20 cellular contexts compared by ENCODE assay signal in genomic region chr16:74725641-74726040, GRCh38. TPM values are rescaled to one million over a fixed set of nuclear protein-coding genes. Genes with fewer than 3 reads are reported as not detected.
DNase-seq lines count a peak whose midpoint lies in the region; ATAC-seq and TF ChIP-seq lines count a peak whose summit lies in the region.
"Had no signal": no experiment of that assay in that cellular context is flagged by ENCODE, and none has a peak within 500 bp of the region (broad histone marks: within the 10 kb centered on the region; RNA-seq: fewer than 3 reads in every experiment).

No MANE protein-coding gene starts in this region.

- H3K9me3 ChIP-seq in muscle layer of duodenum (ENCODE audit: control insufficient read depth in 1 of 2, low read length in 2 of 2) = peaks cover 0 to 8% of the 10 kb centered on the region in 2 donors
- H3K9me3 ChIP-seq in tibial nerve = peaks cover 0 to 13% (median 3%) of the 10 kb centered on the region in 4 donors
- H3K9me3 ChIP-seq in Caco-2 = peaks cover 10% of the 10 kb centered on the region; the same call in 1 of the 2 replicates
- H3K9me3 ChIP-seq in lower lobe of right lung = peaks cover 6% of the 10 kb centered on the region

- H3K4me1 ChIP-seq in muscle layer of duodenum (ENCODE audit: control insufficient read depth in 1 of 2, insufficient read depth in 2 of 2, low read length in 2 of 2) (peaks cover 0 to 5% of the 10 kb centered on the region in 2 donors), tibial nerve (peaks cover 0 to 21% (median 12%) of the 10 kb centered on the region in 4 donors), Caco-2 (no peaks in the 10 kb centered on the region), lower lobe of right lung (no peaks in the 10 kb centered on the region)

- ATAC-seq in lower lobe of right lung = no peak

- H3K27ac Mint-ChIP-seq in Caco-2 (ENCODE audit: unreplicated experiment) = no peak overlapping the region
- H3K27ac Mint-ChIP-seq: CD4-positive, alpha-beta T cell had no signal

- H3K4me1 Mint-ChIP-seq in Caco-2 (ENCODE audit: low read depth, unreplicated experiment) = peaks cover 6% of the 10 kb centered on the region

- 65 to 74% methylated on average over 6 of the region's 6 CpGs for WGBS in tibial nerve, 2 donors

- POLR2A ChIA-PET in Caco-2 (lab: Charles Lee) = no interaction called here

- intact Hi-C loops in Caco-2 (cut with micrococcal nuclease; ENCODE audit: unreplicated experiment) (no loop called here), lower lobe of right lung (cut with DNase I) (no loop called here)

- no TSS peak for BruUV-seq in Caco-2 (replicated peaks; lab: Mats Ljungman, UMichigan)

- CTCF ChIA-PET in Caco-2 (lab: Charles Lee) = interaction anchor here (0.6 to 1.8 kb wide), 4 partner anchors 12 to 137 kb away, joined by 3 to 8 read pairs (median 3); partner anchors contain the start of gene FA2H

- no peaks in the 10 kb centered on the region for H3K27me3 Mint-ChIP-seq in Caco-2 (ENCODE audit: insufficient read depth, unreplicated experiment)
- H3K27me3 Mint-ChIP-seq: CD4-positive, alpha-beta T cell had no signal

- H3K27me3 ChIP-seq in H7 (ENCODE audit: control insufficient read depth, insufficient read depth, low read length) (no peaks in the 10 kb centered on the region; the same call in 1 of the 2 replicates), muscle layer of duodenum (ENCODE audit: low read depth, low read length) (no peaks in the 10 kb centered on the region), tibial nerve (no peaks in the 10 kb centered on the region), Caco-2 (replicated peaks; ENCODE audit: control insufficient read depth, insufficient read depth, low read length) (no peaks in the 10 kb centered on the region), lower lobe of right lung (ENCODE audit: low read depth) (no peaks in the 10 kb centered on the region)
- H3K27me3 ChIP-seq: BLaER1 had no signal

- H3K36me3 ChIP-seq in H7 (replicated peaks; ENCODE audit: control insufficient read depth, insufficient read depth, low read length) = no peaks in the 10 kb centered on the region
- H3K36me3 ChIP-seq in muscle layer of duodenum (ENCODE audit: control insufficient read depth in 1 of 2, insufficient read depth in 2 of 2, low read length in 2 of 2) = no peaks in the 10 kb centered on the region
- peaks cover 0 to 9% (median 0%) of the 10 kb centered on the region in 3 donors for H3K36me3 ChIP-seq in tibial nerve
- no peaks in the 10 kb centered on the region; the same call in 1 of the 2 replicates for H3K36me3 ChIP-seq in Caco-2 (ENCODE audit: control insufficient read depth, insufficient read depth, low read length)
- H3K36me3 ChIP-seq in lower lobe of right lung = no peaks in the 10 kb centered on the region
- H3K36me3 ChIP-seq: BLaER1 had no signal

- no peak overlapping the region for H3K4me3 ChIP-seq in H7 (ENCODE audit: insufficient read depth, low read depth, low read length)
- H3K4me3 ChIP-seq in muscle layer of duodenum (ENCODE audit: low read depth in 1 of 2, low read length in 2 of 2) = no peak overlapping the region
- no peak overlapping the region for H3K4me3 ChIP-seq in tibial nerve
- H3K4me3 ChIP-seq in Caco-2 (ENCODE audit: low read depth, low read length) = no peak overlapping the region
- no peak overlapping the region for H3K4me3 ChIP-seq in lower lobe of right lung
- H3K4me3 ChIP-seq: BLaER1 had no signal

- H3K27ac ChIP-seq in cingulate gyrus (ENCODE audit: low read depth, low read length) = peak overlapping the region; percentile 97
- H3K27ac ChIP-seq in muscle layer of duodenum (ENCODE audit: low read length) = peak overlapping the region; percentile 57
- H3K27ac ChIP-seq in tibial nerve = peak overlapping the region; percentile 63 to 89 (median 80)
- no peak overlapping the region for H3K27ac ChIP-seq in lower lobe of right lung
- H3K27ac ChIP-seq: BLaER1 had no signal

- no peak overlapping the region for H3K4me3 Mint-ChIP-seq in Caco-2 (ENCODE audit: unreplicated experiment)
- H3K4me3 Mint-ChIP-seq: CD4-positive, alpha-beta T cell had no signal

- DNase-seq in H7 (peak; percentile 9), tibial nerve (ENCODE audit: low spot score in 2 of 2) (no peak), cerebellar cortex (ENCODE audit: low spot score) (no peak), Caco-2 (no peak), lower lobe of right lung (no peak)
- DNase-seq: CD4-positive, alpha-beta T cell; DMS53; Karpas-422; NCI-H1092; NCI-H1417 treated with DMSO at 0.1 percent for 48 hours; NCI-H1694 treated with DMSO at 0.1 percent for 48 hours; NCI-H2081; NCI-H510A; NCI-H69; SIG-M5 had no signal

- TF ChIP-seq CTCF in tibial nerve (IDR thresholded peaks at IDR 0.05) (no peak), Caco-2 (IDR thresholded peaks at IDR 0.05; ENCODE audit: insufficient read depth in 1 of 2, low read depth in 1 of 2, low read length in 1 of 2, severe bottlenecking in 1 of 2, unreplicated experiment in 1 of 2) (no peak), lower lobe of right lung (IDR thresholded peaks at IDR 0.05) (no peak)

- no peak for TF ChIP-seq POLR2A in tibial nerve (IDR thresholded peaks at IDR 0.05)

- peaks cover 14% of the 10 kb centered on the region for H3K9me3 Mint-ChIP-seq in Caco-2 (ENCODE audit: unreplicated experiment)

- TF ChIP-seq EP300 in tibial nerve (IDR thresholded peaks at IDR 0.05) = no peak

- H3K36me3 Mint-ChIP-seq in Caco-2 (ENCODE audit: insufficient read depth, unreplicated experiment) = no peaks in the 10 kb centered on the region

RNA-seq across cellular contexts. Expression of gene MLKL, which starts 25.0 kb away (rescaled TPM):
- 0.59 and 1.3 TPM in 2 replicates for total RNA-seq in H7 (2014; rRNA removed; shearing (Covaris generic))
- 10 to 100 TPM in 2 of 4 donors, 1 to 10 TPM in 2; 4.8 to 22.8 (median 10.2) TPM for total RNA-seq in tibial nerve
- 9.7 and 10.8 TPM in 2 replicates for total RNA-seq in Caco-2 (2022)
- total RNA-seq in lower lobe of right lung = 36.7 TPM
- total RNA-seq: G401 had no signal

RNA-seq across cellular contexts. Expression of gene FA2H, which starts 49.0 kb away (rescaled TPM):
- total RNA-seq in H7 (2014; rRNA removed; shearing (Covaris generic)) = 1.1 and 1.9 TPM in 2 replicates
- total RNA-seq in tibial nerve (10 to 100 TPM; 11.9 to 31.6 (median 21.6) TPM), Caco-2 (2022) (20.1 and 21.3 TPM in 2 replicates), lower lobe of right lung (2.5 TPM)
- total RNA-seq: CD4-positive, alpha-beta T cell; Daoy; G401 had no signal

RNA-seq across cellular contexts. Expression of gene RFWD3, which starts 59.0 kb away (rescaled TPM):
- total RNA-seq in H7 (2014; rRNA removed; shearing (Covaris generic)) = 75.9 and 76.3 TPM in 2 replicates
- total RNA-seq in tibial nerve (10 to 100 TPM; 13.5 to 32.8 (median 21.0) TPM), Caco-2 (2022) (111 and 118 TPM in 2 replicates), lower lobe of right lung (22.5 TPM)
